8 cellular contexts compared by ENCODE assay signal in genomic region chr11:128451651-128452470, GRCh38.
DNase-seq lines count a peak whose midpoint lies in the region; ATAC-seq and TF ChIP-seq lines count a peak whose summit lies in the region.

No MANE protein-coding gene starts in this region.

- H2AFZ ChIP-seq in hepatocyte = no peak overlapping the region

- no peaks in the 10 kb centered on the region for H3K27me3 Mint-ChIP-seq in activated CD4-positive, alpha-beta T cell treated with anti-CD3 and anti-CD28 coated beads for 36 hours

- peaks cover 7% of the 10 kb centered on the region for H3K36me3 ChIP-seq in lower lobe of right lung
- H3K36me3 ChIP-seq in tibial artery = peaks cover 0 to 6% (median 4%) of the 10 kb centered on the region in 3 donors
- H3K36me3 ChIP-seq in hepatocyte (replicated peaks; ENCODE audit: insufficient read depth, low read depth) = no peaks in the 10 kb centered on the region

- ATAC-seq in activated CD4-positive, alpha-beta T cell treated with anti-CD3 and anti-CD28 coated beads for 36 hours = peak; percentile 15
- ATAC-seq in lower lobe of right lung = peak; percentile 85
- no peak for ATAC-seq in HG02973 (IDR thresholded peaks at IDR 0.05; ENCODE audit: unreplicated experiment)

- intact Hi-C loops in activated CD4-positive, alpha-beta T cell treated with anti-CD3 and anti-CD28 coated beads for 36 hours (cut with DNase I, micrococcal nuclease) = no loop called here
- intact Hi-C loops in lower lobe of right lung (cut with DNase I) = no loop called here
- intact Hi-C loops in tibial artery (cut with DNase I; ENCODE audit: low total_unique reads) = no loop called here

- no peaks in the 10 kb centered on the region for H4K20me1 ChIP-seq in hepatocyte (ENCODE audit: insufficient read depth, poor library complexity, severe bottlenecking)

- H3K36me3 Mint-ChIP-seq in activated CD4-positive, alpha-beta T cell treated with anti-CD3 and anti-CD28 coated beads for 36 hours (ENCODE audit: low read depth) = peaks cover 40% of the 10 kb centered on the region

- peak overlapping the region; percentile 86 for H3K27ac Mint-ChIP-seq in activated CD4-positive, alpha-beta T cell treated with anti-CD3 and anti-CD28 coated beads for 36 hours

- no peak overlapping the region for H3K4me2 ChIP-seq in hepatocyte

- H3K27me3 ChIP-seq in lower lobe of right lung (ENCODE audit: low read depth) (no peaks in the 10 kb centered on the region), tibial artery (no peaks in the 10 kb centered on the region), hepatocyte (no peaks in the 10 kb centered on the region)

- TF ChIP-seq CTCF in lower lobe of right lung (IDR thresholded peaks at IDR 0.05) = no peak
- TF ChIP-seq CTCF in tibial artery (IDR thresholded peaks at IDR 0.05) = peak; percentile 20 to 24
- TF ChIP-seq CTCF in hepatocyte (IDR thresholded peaks at IDR 0.05; ENCODE audit: poor library complexity) = no peak

- no peak overlapping the region for H3K4me3 Mint-ChIP-seq in activated CD4-positive, alpha-beta T cell treated with anti-CD3 and anti-CD28 coated beads for 36 hours

- CTCF ChIA-PET in activated CD4-positive, alpha-beta T cell treated with anti-CD3 and anti-CD28 coated beads for 36 hours (lab: Charles Lee) = interaction anchor here (1.4 kb wide), 1 partner anchor 110 kb away, joined by 4 read pairs; no protein-coding TSS in a partner anchor

- H3K9me3 Mint-ChIP-seq in activated CD4-positive, alpha-beta T cell treated with anti-CD3 and anti-CD28 coated beads for 36 hours (ENCODE audit: low read depth) = peaks cover 4% of the 10 kb centered on the region

- DNase-seq in activated CD4-positive, alpha-beta T cell treated with anti-CD3 and anti-CD28 coated beads for 36 hours = no peak
- DNase-seq in activated CD4-positive, alpha-beta T cell treated with anti-CD3 and anti-CD28 coated beads, Interleukin-2, amount 50 U/mL, for 1 hour = no peak
- DNase-seq in astrocyte of the hippocampus (ENCODE audit: low read depth, low spot score) (peak; percentile 92), lower lobe of right lung (peak; percentile 74), tibial artery (peak; percentile 48 to 83), hepatocyte (ENCODE audit: low spot score) (no peak), NCI-H1436 (lab: John Stamatoyannopoulos, UW) (no peak)

- POLR2A ChIA-PET in activated CD4-positive, alpha-beta T cell treated with anti-CD3 and anti-CD28 coated beads for 36 hours (lab: Charles Lee) = interaction anchor here (0.6 to 0.9 kb wide), 2 partner anchors 10 to 13 kb away, joined by 3 read pairs; no protein-coding TSS in a partner anchor

- no peaks in the 10 kb centered on the region for H3K9me2 ChIP-seq in hepatocyte (replicated peaks; ENCODE audit: insufficient read depth)

- 91% methylated on average over 26 of the region's 26 CpGs for WGBS in hepatocyte (ENCODE audit: low lambda C conversion rate, missing lambda C conversion rate)

- H3K4me1 ChIP-seq in lower lobe of right lung (peaks cover 24% of the 10 kb centered on the region), tibial artery (peaks cover 0 to 54% (median 27%) of the 10 kb centered on the region in 4 donors), hepatocyte (ENCODE audit: insufficient read depth) (peaks cover 15% of the 10 kb centered on the region)

- H3K4me1 Mint-ChIP-seq in activated CD4-positive, alpha-beta T cell treated with anti-CD3 and anti-CD28 coated beads for 36 hours = peaks cover 83% of the 10 kb centered on the region

- no peaks in the 10 kb centered on the region for H3K79me2 ChIP-seq in hepatocyte

- H3K27ac ChIP-seq in lower lobe of right lung = peak overlapping the region; percentile 65
- H3K27ac ChIP-seq in tibial artery = peak overlapping the region; percentile 74 to 80
- no peak overlapping the region for H3K27ac ChIP-seq in hepatocyte

- H3K9me3 ChIP-seq in lower lobe of right lung (no peaks in the 10 kb centered on the region), tibial artery (no peaks in the 10 kb centered on the region), hepatocyte (ENCODE audit: low read depth) (no peaks in the 10 kb centered on the region)

- H3K4me3 ChIP-seq in lower lobe of right lung = peak overlapping the region; percentile 30
- peak overlapping the region; percentile 42 to 50 for H3K4me3 ChIP-seq in tibial artery
- no peak overlapping the region for H3K4me3 ChIP-seq in hepatocyte

Comparison
In these comparisons a context has a peak if more than half of its experiments do, and no peak if none do; other contexts are left out.
1. DNase-seq: peak in astrocyte of the hippocampus (single experiment), lower lobe of right lung (single experiment) and tibial artery (2 of 2); none in activated CD4-positive, alpha-beta T cell treated with anti-CD3 and anti-CD28 coated beads for 36 hours (single experiment), activated CD4-positive, alpha-beta T cell treated with anti-CD3 and anti-CD28 coated beads, Interleukin-2, amount 50 U/mL, for 1 hour (single experiment), hepatocyte (single experiment) and NCI-H1436 (single experiment).
2. CTCF ChIP-seq: peak in tibial artery (2 of 2); none in lower lobe of right lung (single experiment) and hepatocyte (single experiment).